ENCODE assay signal across 1 cellular context in genomic region chr10:80583681-80584080, GRCh38.
TF ChIP-seq lines count a peak whose summit lies in the region.

No MANE protein-coding gene starts in this region.

TF ChIP-seq in HCT116, 20 proteins besides CTCF, POLR2A, EP300 and RAD21 (continued from another document):
- TF ChIP-seq REST (IDR thresholded peaks at IDR 0.05; ENCODE audit: low read depth) (no peak), ATF3 (IDR thresholded peaks at IDR 0.05) (no peak), ELF1 (IDR thresholded peaks at IDR 0.05; ENCODE audit: borderline replicate concordance, low read depth) (no peak), MAX (IDR thresholded peaks at IDR 0.05) (no peak), FOSL1 (IDR thresholded peaks at IDR 0.05; ENCODE audit: low read depth) (no peak), EGR1 (IDR thresholded peaks at IDR 0.05; ENCODE audit: low read depth) (no peak), EZH2phosphoT487 (IDR thresholded peaks at IDR 0.05; ENCODE audit: borderline replicate concordance) (no peak), EZH2 (IDR thresholded peaks at IDR 0.05) (no peak), ZBTB33 (IDR thresholded peaks at IDR 0.05; ENCODE audit: extremely low read depth, insufficient replicate concordance, low read length) (no peak), YY1 (IDR thresholded peaks at IDR 0.05; ENCODE audit: extremely low read depth, insufficient replicate concordance, low read depth, low read length) (no peak), TCF7L2 (IDR thresholded peaks at IDR 0.05; ENCODE audit: borderline replicate concordance, extremely low read depth, insufficient read depth, insufficient read length) (no peak)
